8 cellular contexts compared by ENCODE assay signal in genomic region chr16:3003582-3004270, GRCh38. TPM values are rescaled to one million over a fixed set of nuclear protein-coding genes. Genes with fewer than 3 reads are reported as not detected.
A peak's percentile ranks its signal among the peaks of the same experiment; 100 is the strongest.
DNase-seq lines count a peak whose midpoint lies in the region; ATAC-seq and TF ChIP-seq lines count a peak whose summit lies in the region.

No MANE protein-coding gene starts in this region.

- ATAC-seq in GM18499 (IDR thresholded peaks at IDR 0.05; ENCODE audit: insufficient read depth, unreplicated experiment) (peak; percentile 85), HG02885 (IDR thresholded peaks at IDR 0.05; ENCODE audit: poor library complexity, unreplicated experiment) (peak; percentile 97), aorta (ENCODE audit: low FRiP score) (peak; percentile 99)

- no peaks in the 10 kb centered on the region for H3K9me3 Mint-ChIP-seq in activated naive CD8-positive, alpha-beta T cell treated with anti-CD3 and anti-CD28 coated beads for 36 hours

- H3K27ac Mint-ChIP-seq in activated naive CD8-positive, alpha-beta T cell treated with anti-CD3 and anti-CD28 coated beads for 36 hours = no peak overlapping the region

- H3K36me3 Mint-ChIP-seq in activated naive CD8-positive, alpha-beta T cell treated with anti-CD3 and anti-CD28 coated beads for 36 hours = no peaks in the 10 kb centered on the region

- H3K36me3 ChIP-seq in cardiac muscle cell (no peaks in the 10 kb centered on the region), aorta (ENCODE audit: control insufficient read depth in 1 of 2, insufficient read depth in 2 of 2, low read length in 1 of 2) (no peaks in the 10 kb centered on the region)

- TF ChIP-seq CTCF in cardiac muscle cell (IDR thresholded peaks at IDR 0.05; ENCODE audit: low read depth, low read length) = peak; percentile 42

- H3K4me3 Mint-ChIP-seq in activated naive CD8-positive, alpha-beta T cell treated with anti-CD3 and anti-CD28 coated beads for 36 hours = peak overlapping the region; percentile 25

- H3K27me3 ChIP-seq in cardiac muscle cell = no peaks in the 10 kb centered on the region
- H3K27me3 ChIP-seq in aorta (ENCODE audit: control insufficient read depth in 1 of 2, insufficient read depth in 2 of 2, low read length in 1 of 2) = no peaks in the 10 kb centered on the region

- no peak overlapping the region for H3K4me3 ChIP-seq in cardiac muscle cell
- H3K4me3 ChIP-seq in aorta (ENCODE audit: low read length in 2 of 2) = peak overlapping the region in 1 of 2 donors; percentile 36

- H3K27ac ChIP-seq in cardiac muscle cell (no peak overlapping the region), aorta (ENCODE audit: low read depth in 1 of 2, low read length in 2 of 2) (no peak overlapping the region)

- H3K9me3 ChIP-seq in cardiac muscle cell (ENCODE audit: low read depth) (no peaks in the 10 kb centered on the region), aorta (ENCODE audit: control insufficient read depth, low read length) (no peaks in the 10 kb centered on the region)

- H3K4me1 ChIP-seq in cardiac muscle cell (ENCODE audit: low read depth) (peaks cover 35% of the 10 kb centered on the region), aorta (ENCODE audit: control insufficient read depth in 1 of 2, insufficient read depth in 2 of 2, low read length in 2 of 2) (no peaks in the 10 kb centered on the region)

- H3K27me3 Mint-ChIP-seq in activated naive CD8-positive, alpha-beta T cell treated with anti-CD3 and anti-CD28 coated beads for 36 hours = peaks cover 6% of the 10 kb centered on the region

- intact Hi-C loops in aorta (cut with DNase I) = no loop called here

- 8 to 11% methylated on average over 42 to 58 of the region's 58 CpGs for WGBS in aorta, 2 donors

- peak; percentile 99 for DNase-seq in NCI-H146 (lab: John Stamatoyannopoulos, UW)
- peak; percentile 91 to 94 for DNase-seq in SW 1271 (lab: John Stamatoyannopoulos, UW)
- DNase-seq in activated naive CD8-positive, alpha-beta T cell treated with anti-CD3 and anti-CD28 coated beads for 36 hours = peak; percentile 98
- DNase-seq in cardiac muscle cell (ENCODE audit: low read depth in 1 of 2, low spot score in 1 of 2) = peak; percentile 99
- peak; percentile 98 for DNase-seq in putamen (ENCODE audit: low spot score)
- peak; percentile 98 for DNase-seq in aorta

- peaks cover 17% of the 10 kb centered on the region for H3K4me1 Mint-ChIP-seq in activated naive CD8-positive, alpha-beta T cell treated with anti-CD3 and anti-CD28 coated beads for 36 hours

RNA-seq across cellular contexts. Expression of gene CLDN9, which starts 9.0 kb away (rescaled TPM):
- not detected for total RNA-seq in activated naive CD8-positive, alpha-beta T cell treated with anti-CD3 and anti-CD28 coated beads for 36 hours
- total RNA-seq in cardiac muscle cell (3.2 and 6.3 TPM in 2 replicates), aorta (under 1 TPM in 1 of 2 donors, not detected in 1; 0.18 TPM)
- polyA plus RNA-seq in cardiac muscle cell (8.4 and 8.5 TPM in 2 replicates), aorta (under 1 TPM in 1 of 2 donors, not detected in 1; 0.20 TPM)

RNA-seq across cellular contexts. Expression of gene CLDN6, which starts 14.3 kb away (rescaled TPM):
- not detected for total RNA-seq in activated naive CD8-positive, alpha-beta T cell treated with anti-CD3 and anti-CD28 coated beads for 36 hours
- total RNA-seq in cardiac muscle cell (148 and 210 TPM in 2 replicates), aorta (not detected)
- polyA plus RNA-seq in cardiac muscle cell (244 and 344 TPM in 2 replicates), aorta (not detected)

RNA-seq across cellular contexts. Expression of gene TNFRSF12A, which starts 16.4 kb away (rescaled TPM):
- total RNA-seq in activated naive CD8-positive, alpha-beta T cell treated with anti-CD3 and anti-CD28 coated beads for 36 hours = 1 to 10 TPM; 1.2 to 1.5 TPM
- 115 and 122 TPM in 2 replicates for total RNA-seq in cardiac muscle cell
- polyA plus RNA-seq in cardiac muscle cell = 106 and 142 TPM in 2 replicates
- total RNA-seq in aorta = 100 to 1,000 TPM in 1 of 2 donors, 10 to 100 TPM in 1; 60.4 to 271 TPM
- polyA plus RNA-seq in aorta = 100 to 1,000 TPM in 1 of 2 donors, 10 to 100 TPM in 1; 84.9 to 107 TPM

RNA-seq across cellular contexts. Expression of gene HCFC1R1, which starts 20.0 kb away (rescaled TPM):
- total RNA-seq in activated naive CD8-positive, alpha-beta T cell treated with anti-CD3 and anti-CD28 coated beads for 36 hours = 10 to 100 TPM; 23.4 to 23.7 TPM
- 48.3 and 50.8 TPM in 2 replicates for total RNA-seq in cardiac muscle cell
- polyA plus RNA-seq in cardiac muscle cell = 109 and 140 TPM in 2 replicates
- 10 to 100 TPM; 88.5 to 99.7 TPM for total RNA-seq in aorta
- 100 to 1,000 TPM; 299 to 303 TPM for polyA plus RNA-seq in aorta

RNA-seq across cellular contexts. Expression of gene THOC6, which starts 20.1 kb away (rescaled TPM):
- 10 to 100 TPM; 48.7 to 53.1 TPM for total RNA-seq in activated naive CD8-positive, alpha-beta T cell treated with anti-CD3 and anti-CD28 coated beads for 36 hours
- 34.8 and 36.9 TPM in 2 replicates for total RNA-seq in cardiac muscle cell
- polyA plus RNA-seq in cardiac muscle cell = 61.3 and 65.7 TPM in 2 replicates
- total RNA-seq in aorta = 10 to 100 TPM; 18.9 to 29.8 TPM
- polyA plus RNA-seq in aorta = 10 to 100 TPM; 18.5 to 60.6 TPM

Comparison
In these comparisons a context has a peak if more than half of its experiments do, and no peak if none do; other contexts are left out.
1. RNA of gene CLDN6, which starts 14.3 kb away (total RNA-seq): 148 to 210 TPM in cardiac muscle cell; not detected in activated naive CD8-positive, alpha-beta T cell treated with anti-CD3 and anti-CD28 coated beads for 36 hours and not detected in aorta; every median in the first group is over 100 times any median in the second.
2. RNA of gene TNFRSF12A, which starts 16.4 kb away (total RNA-seq): 60.4 to 271 TPM in aorta and 115 to 122 TPM in cardiac muscle cell; 1.2 to 1.5 TPM in activated naive CD8-positive, alpha-beta T cell treated with anti-CD3 and anti-CD28 coated beads for 36 hours; every median in the first group is over 10 times any median in the second.
3. Peak in every context shown above with its lines, with median percentiles within 50 percentile points of each other: ATAC-seq and DNase-seq.